9 cellular contexts compared by ENCODE assay signal in genomic region chr15:65414841-65415621, GRCh38. TPM values are rescaled to one million over a fixed set of nuclear protein-coding genes. Genes with fewer than 3 reads are reported as not detected.
DNase-seq lines count a peak whose midpoint lies in the region; ATAC-seq and TF ChIP-seq lines count a peak whose summit lies in the region.
"Had no signal": no experiment of that assay in that cellular context is flagged by ENCODE, and none has a peak within 500 bp of the region (broad histone marks: within the 10 kb centered on the region; RNA-seq: fewer than 3 reads in every experiment).

No MANE protein-coding gene starts in this region.

- H3K27ac ChIP-seq in HUES48 (ENCODE audit: low read depth, low read length) (peak overlapping the region; percentile 92), OCI-LY3 (ENCODE audit: low read length) (no peak overlapping the region), heart right ventricle (peak overlapping the region in 6 of 10 donors; percentile 22 to 76 (median 46))
- H3K27ac ChIP-seq: right lobe of liver had no signal

- H3K36me3 ChIP-seq in HUES48 (ENCODE audit: control insufficient read depth, insufficient read depth, low read length) (no peaks in the 10 kb centered on the region), OCI-LY3 (replicated peaks; ENCODE audit: low read depth, low read length) (no peaks in the 10 kb centered on the region), heart right ventricle (no peaks in the 10 kb centered on the region)
- H3K36me3 ChIP-seq: right lobe of liver had no signal

- H3K79me2 ChIP-seq in OCI-LY3 (ENCODE audit: low read length) = no peaks in the 10 kb centered on the region

- ATAC-seq in heart right ventricle (peak; percentile 36 to 67 (median 60)), HG02884 (IDR thresholded peaks at IDR 0.05; ENCODE audit: unreplicated experiment) (no peak), HG02763 (IDR thresholded peaks at IDR 0.05; ENCODE audit: unreplicated experiment) (no peak)

- H3K4me1 ChIP-seq in HUES48 (ENCODE audit: control insufficient read depth, insufficient read depth, low read length) (peaks cover 79% of the 10 kb centered on the region), OCI-LY3 (ENCODE audit: low read length) (peaks cover 15% of the 10 kb centered on the region), heart right ventricle (peaks cover 0 to 20% (median 5%) of the 10 kb centered on the region in 9 donors)
- H3K4me1 ChIP-seq: right lobe of liver had no signal

- WGBS in heart right ventricle, 2 donors = 30 to 34% methylated on average over 14 of the region's 14 CpGs

- H4K20me1 ChIP-seq in OCI-LY3 (ENCODE audit: insufficient read depth, low read length) = no peaks in the 10 kb centered on the region

- intact Hi-C loops in heart right ventricle (cut with DNase I) (no loop called here), posterior cingulate gyrus (cut with DNase I) (no loop called here)

- H3K9ac ChIP-seq in HUES48 (ENCODE audit: low read depth, low read length) (0 out of 2 replicates have a peak overlapping the region, but pooled peaks have one; percentile 8), OCI-LY3 (ENCODE audit: low read length) (no peak overlapping the region)

- no peaks in the 10 kb centered on the region for H3K27me3 ChIP-seq in HUES48 (ENCODE audit: control insufficient read depth, insufficient read depth, low read length)
- peaks cover 30% of the 10 kb centered on the region for H3K27me3 ChIP-seq in OCI-LY3 (ENCODE audit: low read depth, low read length)
- peaks cover 0 to 59% (median 27%) of the 10 kb centered on the region in 7 donors for H3K27me3 ChIP-seq in heart right ventricle
- H3K27me3 ChIP-seq: right lobe of liver had no signal

- H3K4me2 ChIP-seq in OCI-LY3 (ENCODE audit: low read length) = no peak overlapping the region

- H3K4me3 ChIP-seq in HUES48 (ENCODE audit: low read depth, low read length) (peak overlapping the region; percentile 42), OCI-LY3 (ENCODE audit: low read length) (no peak overlapping the region), heart right ventricle (no peak overlapping the region)
- H3K4me3 ChIP-seq: right lobe of liver had no signal

- peak overlapping the region; percentile 33; the same call in 1 of the 2 replicates for H2AFZ ChIP-seq in OCI-LY3 (ENCODE audit: low read depth, low read length)

- TF ChIP-seq CTCF in OCI-LY3 (IDR thresholded peaks at IDR 0.05; ENCODE audit: low read depth, low read length) = no peak
- no peak for TF ChIP-seq CTCF in heart right ventricle (IDR thresholded peaks at IDR 0.05)

- H3K9me3 ChIP-seq in HUES48 (ENCODE audit: control insufficient read depth, insufficient read depth, low read length) (no peaks in the 10 kb centered on the region), OCI-LY3 (ENCODE audit: insufficient read depth, low read length) (no peaks in the 10 kb centered on the region), heart right ventricle (no peaks in the 10 kb centered on the region)
- H3K9me3 ChIP-seq: right lobe of liver had no signal

- DNase-seq in heart right ventricle = peak in 1 of 2 donors; percentile 37
- peak in 8 of 10 donors; percentile 12 to 88 (median 38) for DNase-seq in posterior cingulate gyrus
- DNase-seq in foreskin melanocyte = no peak
- DNase-seq in NAMALWA (ENCODE audit: low spot score) = no peak
- DNase-seq: right lobe of liver had no signal

RNA-seq across cellular contexts. Expression of gene IGDCC4, which starts 7.7 kb away (rescaled TPM):
- total RNA-seq in heart right ventricle = 1 to 10 TPM in 5 of 10 donors, under 1 TPM in 5; 0.37 to 2.2 (median 0.94) TPM
- 1 to 10 TPM in 1 of 2 donors, under 1 TPM in 1; 0.35 to 1.2 TPM for polyA plus RNA-seq in heart right ventricle

RNA-seq across cellular contexts. Expression of gene IGDCC3, which starts 37.2 kb away (rescaled TPM):
- under 1 TPM in 7 of 10 donors, not detected in 3; 0.05 to 0.57 (median 0.16) TPM for total RNA-seq in heart right ventricle
- polyA plus RNA-seq in heart right ventricle = under 1 TPM in 1 of 2 donors, not detected in 1; under 0.01 TPM
- total RNA-seq: right lobe of liver had no signal

Comparison
In these comparisons a context has a peak if more than half of its experiments do, and no peak if none do; other contexts are left out.
1. ATAC-seq: peak in heart right ventricle (8 of 8); none in HG02884 (single experiment) and HG02763 (single experiment).
2. DNase-seq: peak in posterior cingulate gyrus (8 of 10); none in foreskin melanocyte (single experiment) and NAMALWA (single experiment).